ENCODE assay signal across 1 cellular context in the genomic region with DNA sequence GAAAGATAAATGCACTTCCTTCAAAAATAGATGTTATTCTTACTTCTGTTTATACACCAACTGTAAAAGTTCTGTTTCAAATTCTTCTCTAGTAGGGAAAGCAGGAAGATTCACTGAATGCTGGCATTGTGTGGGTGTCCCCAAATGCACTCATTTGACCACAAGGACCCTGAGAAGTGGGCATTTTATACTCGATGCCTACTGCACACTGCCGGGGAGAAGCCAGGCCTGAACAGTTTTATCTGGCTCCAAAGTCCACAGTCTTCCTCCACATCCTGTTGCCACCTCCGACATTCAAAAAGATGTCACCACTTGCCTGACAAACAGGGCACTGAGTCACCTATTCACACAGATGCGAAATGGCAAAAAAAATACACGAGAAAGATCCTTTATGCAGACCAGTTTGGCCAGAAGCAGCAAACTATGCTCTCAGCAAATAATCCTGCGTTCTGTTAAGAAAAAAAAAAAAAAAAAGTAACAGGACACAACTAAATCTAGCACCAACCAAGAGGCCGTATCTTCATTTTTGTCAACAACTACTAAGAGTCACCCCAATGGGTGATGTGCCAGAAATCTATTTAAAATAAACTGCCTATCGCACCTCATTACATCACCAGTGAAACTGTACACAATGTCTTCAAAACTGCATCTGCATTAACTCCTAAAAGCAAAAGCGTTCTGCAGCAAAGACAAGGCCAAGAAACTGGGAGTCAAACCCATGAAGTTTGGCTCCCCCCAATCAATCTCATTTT.
TF ChIP-seq lines count a peak whose summit lies in the region.

No MANE protein-coding gene starts in this region.

TF ChIP-seq in HepG2, 621 proteins besides CTCF, POLR2A, EP300 and RAD21 (continued from another document and continues in another):
- TF ChIP-seq ARID4A (CRISPR knock-in tag; IDR thresholded peaks at IDR 0.05; ENCODE audit: borderline replicate concordance) (peak; percentile 44; the same call in 1 of the 2 replicates), PLRG1 (conservative IDR thresholded peaks at IDR 0.05) (no peak), TEAD3 (CRISPR knock-in tag; optimal IDR thresholded peaks at IDR 0.05; ENCODE audit: borderline replicate concordance) (peak; percentile 43), ZNF777 (CRISPR knock-in tag; IDR thresholded peaks at IDR 0.05) (no peak), LCORL (IDR thresholded peaks at IDR 0.05) (no peak), LCORL (CRISPR knock-in tag; IDR thresholded peaks at IDR 0.05) (peak; percentile 83), ZNF543 (CRISPR knock-in tag; IDR thresholded peaks at IDR 0.05) (no peak), ERF (CRISPR knock-in tag; IDR thresholded peaks at IDR 0.05) (0 out of 2 replicates have a peak, but pooled peaks have one; percentile 17), BRD4 (CRISPR knock-in tag; IDR thresholded peaks at IDR 0.05) (0 out of 2 replicates have a peak, but pooled peaks have one; percentile 40), IKZF4 (CRISPR knock-in tag; IDR thresholded peaks at IDR 0.05; ENCODE audit: borderline replicate concordance, low read depth, not compliant biosample characterization) (no peak), CSRNP1 (CRISPR knock-in tag; IDR thresholded peaks at IDR 0.05) (no peak), ZBTB21 (CRISPR knock-in tag; IDR thresholded peaks at IDR 0.05) (peak; percentile 57; the same call in 1 of the 2 replicates), TCF7L2 (IDR thresholded peaks at IDR 0.05; ENCODE audit: low read depth, low read length) (no peak), ZNF564 (CRISPR knock-in tag; IDR thresholded peaks at IDR 0.05) (no peak), SOX5 (CRISPR knock-in tag; IDR thresholded peaks at IDR 0.05; ENCODE audit: borderline replicate concordance) (peak; percentile 37; the same call in 1 of the 2 replicates), NR2C2 (CRISPR knock-in tag; IDR thresholded peaks at IDR 0.05; ENCODE audit: borderline replicate concordance) (peak; percentile 32; the same call in 1 of the 2 replicates), DMTF1 (CRISPR knock-in tag; IDR thresholded peaks at IDR 0.05) (no peak), ATF3 (CRISPR knock-in tag; IDR thresholded peaks at IDR 0.05) (0 out of 2 replicates have a peak, but pooled peaks have one; percentile 39), NR2F6 (IDR thresholded peaks at IDR 0.05) (no peak), NR2F6 (CRISPR knock-in tag; IDR thresholded peaks at IDR 0.05) (peak; percentile 51; the same call in 1 of the 2 replicates), HOXA7 (CRISPR knock-in tag; IDR thresholded peaks at IDR 0.05) (no peak), SALL2 (CRISPR knock-in tag; IDR thresholded peaks at IDR 0.05) (no peak)
- TF ChIP-seq, protein P1, sequence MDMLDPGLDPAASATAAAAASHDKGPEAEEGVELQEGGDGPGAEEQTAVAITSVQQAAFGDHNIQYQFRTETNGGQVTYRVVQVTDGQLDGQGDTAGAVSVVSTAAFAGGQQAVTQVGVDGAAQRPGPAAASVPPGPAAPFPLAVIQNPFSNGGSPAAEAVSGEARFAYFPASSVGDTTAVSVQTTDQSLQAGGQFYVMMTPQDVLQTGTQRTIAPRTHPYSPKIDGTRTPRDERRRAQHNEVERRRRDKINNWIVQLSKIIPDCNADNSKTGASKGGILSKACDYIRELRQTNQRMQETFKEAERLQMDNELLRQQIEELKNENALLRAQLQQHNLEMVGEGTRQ (IDR thresholded peaks at IDR 0.05; ENCODE audit: low read depth, low read length) = no peak
- TF ChIP-seq, protein P1 (CRISPR knock-in tag; IDR thresholded peaks at IDR 0.05; ENCODE audit: borderline replicate concordance) = no peak
- TF ChIP-seq, protein P2, sequence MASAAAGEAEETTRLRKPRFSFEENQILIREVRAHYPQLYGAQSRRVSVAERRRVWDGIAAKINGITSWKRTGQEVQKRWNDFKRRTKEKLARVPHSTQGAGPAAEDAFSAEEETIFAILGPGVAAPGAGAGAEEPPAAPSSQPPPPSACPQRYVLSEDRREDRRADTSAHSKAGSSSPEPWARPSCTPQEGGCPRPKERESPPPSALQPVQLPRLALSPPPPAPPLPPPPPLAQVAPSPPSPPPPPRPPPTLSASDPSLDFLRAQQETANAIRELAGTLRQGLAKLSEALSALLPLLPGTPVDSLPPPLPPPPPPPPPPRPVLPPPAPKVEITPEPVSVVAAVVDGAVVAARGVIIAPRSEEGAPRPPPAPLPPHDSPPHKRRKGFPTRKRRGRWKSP (CRISPR knock-in tag; IDR thresholded peaks at IDR 0.05) = no peak
- TF ChIP-seq, protein P3, sequence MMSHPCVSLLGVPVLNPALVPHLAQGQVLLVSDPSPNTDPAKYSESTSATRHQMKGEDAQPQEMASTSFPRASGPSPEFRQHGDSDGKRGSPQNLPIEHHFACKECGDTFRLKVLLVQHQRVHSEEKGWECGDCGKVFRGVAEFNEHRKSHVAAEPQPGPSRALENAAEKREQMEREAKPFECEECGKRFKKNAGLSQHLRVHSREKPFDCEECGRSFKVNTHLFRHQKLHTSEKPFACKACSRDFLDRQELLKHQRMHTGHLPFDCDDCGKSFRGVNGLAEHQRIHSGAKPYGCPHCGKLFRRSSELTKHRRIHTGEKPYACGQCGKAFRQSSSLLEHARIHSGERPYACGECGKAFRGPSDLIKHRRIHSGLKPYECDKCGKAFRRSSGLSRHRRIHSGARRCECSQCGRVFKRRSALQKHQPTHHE (CRISPR knock-in tag; IDR thresholded peaks at IDR 0.05; ENCODE audit: borderline replicate concordance) = no peak
- TF ChIP-seq, protein P4, sequence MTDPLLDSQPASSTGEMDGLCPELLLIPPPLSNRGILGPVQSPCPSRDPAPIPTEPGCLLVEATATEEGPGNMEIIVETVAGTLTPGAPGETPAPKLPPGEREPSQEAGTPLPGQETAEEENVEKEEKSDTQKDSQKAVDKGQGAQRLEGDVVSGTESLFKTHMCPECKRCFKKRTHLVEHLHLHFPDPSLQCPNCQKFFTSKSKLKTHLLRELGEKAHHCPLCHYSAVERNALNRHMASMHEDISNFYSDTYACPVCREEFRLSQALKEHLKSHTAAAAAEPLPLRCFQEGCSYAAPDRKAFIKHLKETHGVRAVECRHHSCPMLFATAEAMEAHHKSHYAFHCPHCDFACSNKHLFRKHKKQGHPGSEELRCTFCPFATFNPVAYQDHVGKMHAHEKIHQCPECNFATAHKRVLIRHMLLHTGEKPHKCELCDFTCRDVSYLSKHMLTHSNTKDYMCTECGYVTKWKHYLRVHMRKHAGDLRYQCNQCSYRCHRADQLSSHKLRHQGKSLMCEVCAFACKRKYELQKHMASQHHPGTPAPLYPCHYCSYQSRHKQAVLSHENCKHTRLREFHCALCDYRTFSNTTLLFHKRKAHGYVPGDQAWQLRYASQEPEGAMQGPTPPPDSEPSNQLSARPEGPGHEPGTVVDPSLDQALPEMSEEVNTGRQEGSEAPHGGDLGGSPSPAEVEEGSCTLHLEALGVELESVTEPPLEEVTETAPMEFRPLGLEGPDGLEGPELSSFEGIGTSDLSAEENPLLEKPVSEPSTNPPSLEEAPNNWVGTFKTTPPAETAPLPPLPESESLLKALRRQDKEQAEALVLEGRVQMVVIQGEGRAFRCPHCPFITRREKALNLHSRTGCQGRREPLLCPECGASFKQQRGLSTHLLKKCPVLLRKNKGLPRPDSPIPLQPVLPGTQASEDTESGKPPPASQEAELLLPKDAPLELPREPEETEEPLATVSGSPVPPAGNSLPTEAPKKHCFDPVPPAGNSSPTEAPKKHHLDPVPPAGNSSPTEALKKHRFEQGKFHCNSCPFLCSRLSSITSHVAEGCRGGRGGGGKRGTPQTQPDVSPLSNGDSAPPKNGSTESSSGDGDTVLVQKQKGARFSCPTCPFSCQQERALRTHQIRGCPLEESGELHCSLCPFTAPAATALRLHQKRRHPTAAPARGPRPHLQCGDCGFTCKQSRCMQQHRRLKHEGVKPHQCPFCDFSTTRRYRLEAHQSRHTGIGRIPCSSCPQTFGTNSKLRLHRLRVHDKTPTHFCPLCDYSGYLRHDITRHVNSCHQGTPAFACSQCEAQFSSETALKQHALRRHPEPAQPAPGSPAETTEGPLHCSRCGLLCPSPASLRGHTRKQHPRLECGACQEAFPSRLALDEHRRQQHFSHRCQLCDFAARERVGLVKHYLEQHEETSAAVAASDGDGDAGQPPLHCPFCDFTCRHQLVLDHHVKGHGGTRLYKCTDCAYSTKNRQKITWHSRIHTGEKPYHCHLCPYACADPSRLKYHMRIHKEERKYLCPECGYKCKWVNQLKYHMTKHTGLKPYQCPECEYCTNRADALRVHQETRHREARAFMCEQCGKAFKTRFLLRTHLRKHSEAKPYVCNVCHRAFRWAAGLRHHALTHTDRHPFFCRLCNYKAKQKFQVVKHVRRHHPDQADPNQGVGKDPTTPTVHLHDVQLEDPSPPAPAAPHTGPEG (CRISPR knock-in tag; IDR thresholded peaks at IDR 0.05) = no peak
